Comparison of ENCODE assay signal across 10 cellular contexts in genomic region chr17:48439875-48440505, GRCh38. TPM values are rescaled to one million over a fixed set of nuclear protein-coding genes. Genes with fewer than 3 reads are reported as not detected.
DNase-seq lines count a peak whose midpoint lies in the region; ATAC-seq and TF ChIP-seq lines count a peak whose summit lies in the region.
"Had no signal": no experiment of that assay in that cellular context is flagged by ENCODE, and none has a peak within 500 bp of the region (broad histone marks: within the 10 kb centered on the region; RNA-seq: fewer than 3 reads in every experiment).

No MANE protein-coding gene starts in this region.

- H3K4me3 ChIP-seq in neural cell (ENCODE audit: low read length) (peak overlapping the region; percentile 41), vagina (no peak overlapping the region)
- H3K4me3 ChIP-seq: PC-9 had no signal

- H3K27ac ChIP-seq in neural cell (ENCODE audit: low read length) (peak overlapping the region; percentile 72), vagina (no peak overlapping the region)
- H3K27ac ChIP-seq: PC-9 had no signal

- H3K27me3 ChIP-seq in neural cell (ENCODE audit: insufficient read depth, low read depth, low read length) (no peaks in the 10 kb centered on the region), vagina (no peaks in the 10 kb centered on the region)

- H3K36me3 Mint-ChIP-seq in activated T-helper 2 cell treated with anti-CD3 and anti-CD28 coated beads, Interferon-gamma antibody, Interleukin-2, Interleukin-4, amounts not matched to agents 10 μg/mL and 5 μg/mL and 100 μg/mL, durations not matched to agents 14 hours and 24 hours and 36 hours (ENCODE audit: low read depth), result peaks cover 21% of the 10 kb centered on the region

- peak; percentile 24 for TF ChIP-seq POLR2A in GM18526 (IDR thresholded peaks at IDR 0.05; ENCODE audit: extremely low read depth, insufficient read length)
- no peak for TF ChIP-seq POLR2A in vagina (IDR thresholded peaks at IDR 0.05)

- peaks cover 16% of the 10 kb centered on the region for H3K9me3 Mint-ChIP-seq in activated T-helper 2 cell treated with anti-CD3 and anti-CD28 coated beads, Interferon-gamma antibody, Interleukin-2, Interleukin-4, amounts not matched to agents 10 μg/mL and 5 μg/mL and 100 μg/mL, durations not matched to agents 14 hours and 24 hours and 36 hours

- peak; percentile 16 for TF ChIP-seq RAD21 in neural cell (conservative IDR thresholded peaks at IDR 0.05)

- H3K27me3 Mint-ChIP-seq in activated T-helper 2 cell treated with anti-CD3 and anti-CD28 coated beads, Interferon-gamma antibody, Interleukin-2, Interleukin-4, amounts not matched to agents 10 μg/mL and 5 μg/mL and 100 μg/mL, durations not matched to agents 14 hours and 24 hours and 36 hours (ENCODE audit: low read depth), result no peaks in the 10 kb centered on the region

- H3K9me2 ChIP-seq in neural cell (ENCODE audit: insufficient read depth, low read length), result no peaks in the 10 kb centered on the region

- H2AFZ ChIP-seq in neural cell (ENCODE audit: low read depth, low read length), result peak overlapping the region; percentile 15
- H2AFZ ChIP-seq: PC-9 had no signal

- H3K9ac ChIP-seq in neural cell (ENCODE audit: low read length), result peak overlapping the region; percentile 18

- peak; percentile 19 for TF ChIP-seq EP300 in neural cell (conservative IDR thresholded peaks at IDR 0.05; ENCODE audit: poor library complexity, severe bottlenecking)

- no peaks in the 10 kb centered on the region for H3K36me3 ChIP-seq in neural cell (ENCODE audit: insufficient read depth, low read length)
- H3K36me3 ChIP-seq in vagina, result no peaks in the 10 kb centered on the region

- peak overlapping the region; percentile 19 for H3K4me2 ChIP-seq in neural cell (ENCODE audit: low read length)
- H3K4me2 ChIP-seq: PC-9 had no signal

- H3K9me3 ChIP-seq in neural cell (ENCODE audit: low read length), result no peaks in the 10 kb centered on the region
- H3K9me3 ChIP-seq in vagina, result no peaks in the 10 kb centered on the region

- H3F3A ChIP-seq in neural cell (ENCODE audit: insufficient read depth, low read length, poor library complexity, severe bottlenecking), result no peaks in the 10 kb centered on the region

- H3K79me2 ChIP-seq in neural cell (replicated peaks; ENCODE audit: insufficient read depth, low read length), result no peaks in the 10 kb centered on the region

- H3K27ac Mint-ChIP-seq in activated T-helper 2 cell treated with anti-CD3 and anti-CD28 coated beads, Interferon-gamma antibody, Interleukin-2, Interleukin-4, amounts not matched to agents 10 μg/mL and 5 μg/mL and 100 μg/mL, durations not matched to agents 14 hours and 24 hours and 36 hours, result peak overlapping the region; percentile 79

- H4K20me1 ChIP-seq in neural cell (ENCODE audit: insufficient read depth), result no peaks in the 10 kb centered on the region

- no peak for ATAC-seq in left ventricle myocardium superior

- TF ChIP-seq CTCF in neural cell (IDR thresholded peaks at IDR 0.05; ENCODE audit: poor library complexity, severe bottlenecking) (no peak), vagina (IDR thresholded peaks at IDR 0.05) (no peak)

- no peaks in the 10 kb centered on the region for H3K4me1 ChIP-seq in vagina

- intact Hi-C loops in activated T-helper 2 cell treated with anti-CD3 and anti-CD28 coated beads, Interferon-gamma antibody, Interleukin-2, Interleukin-4, amounts not matched to agents 10 μg/mL and 5 μg/mL and 100 μg/mL, durations not matched to agents 14 hours and 24 hours and 36 hours (cut with micrococcal nuclease), result loop anchor here (2.0 kb wide), 2 partner anchors 27 to 43 kb away; no protein-coding TSS in a partner anchor
- intact Hi-C loops in vagina (cut with DNase I), result no loop called here
- intact Hi-C loops in left ventricle myocardium superior (cut with micrococcal nuclease), result no loop called here

- H3K4me3 Mint-ChIP-seq in activated T-helper 2 cell treated with anti-CD3 and anti-CD28 coated beads, Interferon-gamma antibody, Interleukin-2, Interleukin-4, amounts not matched to agents 10 μg/mL and 5 μg/mL and 100 μg/mL, durations not matched to agents 14 hours and 24 hours and 36 hours (ENCODE audit: low read depth), result peak overlapping the region; percentile 37

- peaks cover 82% of the 10 kb centered on the region for H3K4me1 Mint-ChIP-seq in activated T-helper 2 cell treated with anti-CD3 and anti-CD28 coated beads, Interferon-gamma antibody, Interleukin-2, Interleukin-4, amounts not matched to agents 10 μg/mL and 5 μg/mL and 100 μg/mL, durations not matched to agents 14 hours and 24 hours and 36 hours (ENCODE audit: low read depth)

- DNase-seq in NCI-H69 (lab: John Stamatoyannopoulos, UW) (peak; percentile 52), cerebellum (ENCODE audit: low spot score) (no peak), 8988T (no peak), vagina (ENCODE audit: extremely low spot score in 2 of 2) (no peak), left ventricle myocardium superior (no peak)
- DNase-seq in activated T-helper 2 cell treated with anti-CD3 and anti-CD28 coated beads, Interferon-gamma antibody, Interleukin-2, Interleukin-4, amounts not matched to agents 10 μg/mL and 5 μg/mL and 100 μg/mL, durations not matched to agents 14 hours and 24 hours and 36 hours (ENCODE audit: low spot score), result peak; percentile 46
- DNase-seq: PC-9 had no signal

TF ChIP-seq in neural cell, 6 proteins besides CTCF, POLR2A, EP300 and RAD21:
- TF ChIP-seq TAF1 (IDR thresholded peaks at IDR 0.05; ENCODE audit: low read depth) (no peak), REST (IDR thresholded peaks at IDR 0.05; ENCODE audit: borderline replicate concordance) (peak; percentile 50), EZH2 (IDR thresholded peaks at IDR 0.05; ENCODE audit: borderline replicate concordance, insufficient read depth, low read length, poor library complexity, severe bottlenecking) (no peak), POLR2AphosphoS5 (IDR thresholded peaks at IDR 0.05) (no peak), SMC3 (conservative IDR thresholded peaks at IDR 0.05; ENCODE audit: poor library complexity) (no peak), MXI1 (conservative IDR thresholded peaks at IDR 0.05; ENCODE audit: poor library complexity, severe bottlenecking) (peak; percentile 28)

RNA-seq across cellular contexts. Expression of gene SKAP1, which starts 10.0 kb away (rescaled TPM):
- total RNA-seq in activated T-helper 2 cell treated with anti-CD3 and anti-CD28 coated beads, Interferon-gamma antibody, Interleukin-2, Interleukin-4, amounts not matched to agents 10 μg/mL and 5 μg/mL and 100 μg/mL, durations not matched to agents 14 hours and 24 hours and 36 hours, result 60.5 and 67.9 TPM in 2 replicates
- polyA plus RNA-seq in neural cell, result 0.63 TPM in 1 of 2 replicates, not detected in the other
- polyA minus RNA-seq in neural cell, result not detected in 2 replicates
- total RNA-seq in cerebellum (0.64 TPM), vagina (5.6 TPM), left ventricle myocardium superior (0.27 TPM)
- total RNA-seq: fibroblast of lung had no signal
- polyA plus RNA-seq: fibroblast of lung had no signal

Comparison
In these comparisons a context has a peak if more than half of its experiments do, and no peak if none do; other contexts are left out.
1. DNase-seq: peak in NCI-H69 (single experiment) and activated T-helper 2 cell treated with anti-CD3 and anti-CD28 coated beads, Interferon-gamma antibody, Interleukin-2, Interleukin-4, amounts not matched to agents 10 μg/mL and 5 μg/mL and 100 μg/mL, durations not matched to agents 14 hours and 24 hours and 36 hours (single experiment); none in cerebellum (single experiment), 8988T (single experiment), vagina (0 of 2) and left ventricle myocardium superior (single experiment).